ENCODE assay signal across 1 cellular context in genomic region chr17:21031756-21032396, GRCh38.
TF ChIP-seq lines count a peak whose summit lies in the region.

No MANE protein-coding gene starts in this region.

TF ChIP-seq in neural cell, 6 proteins besides CTCF, POLR2A, EP300 and RAD21:
- TF ChIP-seq REST (IDR thresholded peaks at IDR 0.05; ENCODE audit: borderline replicate concordance), result no peak
- no peak for TF ChIP-seq EZH2 (IDR thresholded peaks at IDR 0.05; ENCODE audit: borderline replicate concordance, insufficient read depth, low read length, poor library complexity, severe bottlenecking)
- TF ChIP-seq POLR2AphosphoS5 (IDR thresholded peaks at IDR 0.05), result peak; percentile 49
- no peak for TF ChIP-seq TAF1 (IDR thresholded peaks at IDR 0.05; ENCODE audit: low read depth)
- peak; percentile 12 for TF ChIP-seq MXI1 (conservative IDR thresholded peaks at IDR 0.05; ENCODE audit: poor library complexity, severe bottlenecking)
TF ChIP-seq in neural cell: peak in this region for 2.
